19 cellular contexts compared by ENCODE assay signal in genomic region chr11:116454951-116455350, GRCh38.
"Had no signal": no experiment of that assay in that cellular context is flagged by ENCODE, and none has a peak within 500 bp of the region (broad histone marks: within the 10 kb centered on the region; RNA-seq: fewer than 3 reads in every experiment).

No MANE protein-coding gene starts in this region.

- H3K4me3 ChIP-seq: colonic mucosa, heart left ventricle, mucosa of descending colon, stomach, thoracic aorta, transverse colon had no signal

- DNase-seq: colonic mucosa; effector CD4-positive, alpha-beta T cell; endodermal cell; erythroblast; foreskin keratinocyte; heart left ventricle; hypothalamus; kidney glomerular epithelial cell; mucosa of descending colon; naive thymus-derived CD8-positive, alpha-beta T cell; posterior cingulate gyrus; stimulated activated CD4-positive, alpha-beta T cell treated with anti-CD3 and anti-CD28 coated beads, Interleukin-2, amount 100 ng/mL, for 24 hours; stimulated activated CD4-positive, alpha-beta T cell treated with anti-CD3 and anti-CD28 coated beads, Interleukin-4, amount 100 ng/mL, for 4 hours; stimulated activated naive B cell treated with anti-CD40 and anti-IgM and Interleukin-4, amounts not matched to agents 10 μg/mL and 1 μg/mL and 100 μg/mL, for 72 hours; stomach; substantia nigra; transverse colon had no signal

- H3K27ac ChIP-seq: colonic mucosa, foreskin keratinocyte, heart left ventricle, stomach, thoracic aorta, transverse colon had no signal

- ATAC-seq: mucosa of descending colon; naive thymus-derived CD8-positive, alpha-beta T cell; sciatic nerve had no signal

- H3K36me3 ChIP-seq: colonic mucosa, heart left ventricle, stomach, thoracic aorta, transverse colon had no signal

- H3K4me1 ChIP-seq: foreskin keratinocyte, heart left ventricle had no signal

- H3K27me3 ChIP-seq: colonic mucosa, foreskin keratinocyte, transverse colon had no signal

- H3K9me3 ChIP-seq: colonic mucosa, mucosa of descending colon, thoracic aorta had no signal
